ENCODE assay signal across 20 cellular contexts in the genomic region with DNA sequence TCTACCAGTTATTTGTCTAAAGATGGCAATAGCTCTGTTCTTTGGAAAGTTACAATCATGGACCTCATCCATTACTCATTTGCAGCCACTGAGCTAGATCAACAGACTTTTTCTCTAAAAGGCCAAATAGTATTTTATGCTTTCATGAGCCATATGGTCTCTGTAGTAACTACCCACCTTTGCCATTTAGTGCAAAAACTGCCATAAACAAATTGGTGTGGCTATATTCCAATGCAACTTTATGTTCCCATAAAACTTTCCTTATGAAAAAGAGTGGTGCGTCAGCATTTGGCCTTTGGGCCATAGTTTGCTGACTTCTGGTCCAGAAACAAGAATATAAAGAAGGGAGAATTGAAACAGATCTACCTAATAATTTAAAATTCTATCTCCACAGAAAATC. TPM values are rescaled to one million over a fixed set of nuclear protein-coding genes. Genes with fewer than 3 reads are reported as not detected.
DNase-seq lines count a peak whose midpoint lies in the region; ATAC-seq, FAIRE-seq and TF ChIP-seq lines count a peak whose summit lies in the region.
"Had no signal": no experiment of that assay in that cellular context is flagged by ENCODE, and none has a peak within 500 bp of the region (broad histone marks: within the 10 kb centered on the region; RNA-seq: fewer than 3 reads in every experiment).

No MANE protein-coding gene starts in this region.

- POLR2A ChIA-PET in naive thymus-derived CD8-positive, alpha-beta T cell (lab: Charles Lee) = no interaction called here

- no peak overlapping the region for H3K9ac ChIP-seq in muscle layer of colon (ENCODE audit: low read length)

- no peak for ATAC-seq in HG03460 (IDR thresholded peaks at IDR 0.05; ENCODE audit: unreplicated experiment)
- no peak for ATAC-seq in naive thymus-derived CD8-positive, alpha-beta T cell
- ATAC-seq in activated CD8-positive, alpha-beta memory T cell treated with anti-CD3 and anti-CD28 coated beads, Interleukin-2, amount 10 ng/mL, durations not matched to agents 7 days and 5 days = no peak
- ATAC-seq: A549 had no signal

- FAIRE-seq in D721Med (lab: Jason Lieb, UNC) = peak; percentile 29
- FAIRE-seq: A549, GM12892, GM18507, H1 had no signal

- WGBS in transverse colon (ENCODE audit: low coverage in 1 of 2), 2 donors = 33 to 46% methylated on average over 1 of the region's 1 CpG

- peaks cover 0 to 6% (median 0%) of the 10 kb centered on the region in 5 donors for H3K27me3 Mint-ChIP-seq in naive thymus-derived CD8-positive, alpha-beta T cell
- no peaks in the 10 kb centered on the region for H3K27me3 Mint-ChIP-seq in activated CD8-positive, alpha-beta memory T cell treated with anti-CD3 and anti-CD28 coated beads, Interleukin-2, amount 10 ng/mL, durations not matched to agents 7 days and 5 days

- no peak for TF ChIP-seq EP300 in transverse colon (IDR thresholded peaks at IDR 0.05; ENCODE audit: low read depth)

- H3K27ac Mint-ChIP-seq in naive thymus-derived CD8-positive, alpha-beta T cell = no peak overlapping the region
- H3K27ac Mint-ChIP-seq in activated CD8-positive, alpha-beta memory T cell treated with anti-CD3 and anti-CD28 coated beads, Interleukin-2, amount 10 ng/mL, durations not matched to agents 7 days and 5 days = no peak overlapping the region
- H3K27ac Mint-ChIP-seq: CD4-positive, alpha-beta T cell; H9 had no signal

- H3K9me3 ChIP-seq in muscle layer of colon (ENCODE audit: low read length) (no peaks in the 10 kb centered on the region), transverse colon (no peaks in the 10 kb centered on the region)

- in situ Hi-C loops in transverse colon (cut with MboI; ENCODE audit: low pct_ligation_motif_present in 1 of 4, low pct_unique_long_range_greater_than_20kb in 1 of 4, low sequenced_read_pairs in 3 of 4) = no loop called here

- no peak overlapping the region for H3K4me3 Mint-ChIP-seq in naive thymus-derived CD8-positive, alpha-beta T cell
- no peak overlapping the region for H3K4me3 Mint-ChIP-seq in activated CD8-positive, alpha-beta memory T cell treated with anti-CD3 and anti-CD28 coated beads, Interleukin-2, amount 10 ng/mL, durations not matched to agents 7 days and 5 days
- H3K4me3 Mint-ChIP-seq: CD4-positive, alpha-beta T cell; H9 had no signal

- intact Hi-C loops in transverse colon (cut with DNase I; ENCODE audit: low total_unique reads) = no loop called here

- peaks cover 29% of the 10 kb centered on the region for H3K4me1 ChIP-seq in muscle layer of colon (ENCODE audit: insufficient read depth, low read length)
- peaks cover 0 to 32% (median 11%) of the 10 kb centered on the region in 4 donors for H3K4me1 ChIP-seq in transverse colon
- H3K4me1 ChIP-seq: A549, Caco-2 had no signal

- H3K27me3 ChIP-seq in muscle layer of colon (ENCODE audit: control insufficient read depth in 1 of 2, insufficient read depth in 2 of 2, low read length in 2 of 2) (no peaks in the 10 kb centered on the region), transverse colon (no peaks in the 10 kb centered on the region)

- no peak for TF ChIP-seq POLR2A in transverse colon (IDR thresholded peaks at IDR 0.05)

- H3K36me3 ChIP-seq in muscle layer of colon (ENCODE audit: insufficient read depth, low read length) (no peaks in the 10 kb centered on the region), transverse colon (no peaks in the 10 kb centered on the region)

- no peaks in the 10 kb centered on the region for H3K4me1 Mint-ChIP-seq in naive thymus-derived CD8-positive, alpha-beta T cell
- H3K4me1 Mint-ChIP-seq in activated CD8-positive, alpha-beta memory T cell treated with anti-CD3 and anti-CD28 coated beads, Interleukin-2, amount 10 ng/mL, durations not matched to agents 7 days and 5 days = peaks cover 9% of the 10 kb centered on the region
- H3K4me1 Mint-ChIP-seq: H9 had no signal

- CTCF ChIA-PET in activated CD8-positive, alpha-beta memory T cell treated with anti-CD3 and anti-CD28 coated beads, Interleukin-2, amount 10 ng/mL, durations not matched to agents 7 days and 5 days (lab: Charles Lee) = no interaction called here

- H3K27ac ChIP-seq in muscle layer of colon (ENCODE audit: low read depth, low read length) = peak overlapping the region; percentile 49
- H3K27ac ChIP-seq in transverse colon = peak overlapping the region in 3 of 4 donors; percentile 12 to 42 (median 38)
- H3K27ac ChIP-seq: 22Rv1, A549, C4-2B had no signal

- peaks cover 0 to 5% (median 0%) of the 10 kb centered on the region in 3 donors for H3K36me3 Mint-ChIP-seq in naive thymus-derived CD8-positive, alpha-beta T cell
- no peaks in the 10 kb centered on the region for H3K36me3 Mint-ChIP-seq in activated CD8-positive, alpha-beta memory T cell treated with anti-CD3 and anti-CD28 coated beads, Interleukin-2, amount 10 ng/mL, durations not matched to agents 7 days and 5 days

- TF ChIP-seq CTCF in D721Med (IDR thresholded peaks at IDR 0.05; ENCODE audit: insufficient read depth, missing control alignments) = no peak
- no peak for TF ChIP-seq CTCF in fibroblast of villous mesenchyme (IDR thresholded peaks at IDR 0.05; ENCODE audit: insufficient read depth, low read depth, low read length)
- TF ChIP-seq CTCF in transverse colon (IDR thresholded peaks at IDR 0.05) = no peak

- H3K9me3 Mint-ChIP-seq in naive thymus-derived CD8-positive, alpha-beta T cell = peaks cover 0 to 5% (median 0%) of the 10 kb centered on the region in 9 donors
- peaks cover 2% of the 10 kb centered on the region for H3K9me3 Mint-ChIP-seq in activated CD8-positive, alpha-beta memory T cell treated with anti-CD3 and anti-CD28 coated beads, Interleukin-2, amount 10 ng/mL, durations not matched to agents 7 days and 5 days (ENCODE audit: low read depth)
- H3K9me3 Mint-ChIP-seq: CD4-positive, alpha-beta T cell had no signal

- DNase-seq in D721Med (ENCODE audit: insufficient read length, low spot score) (no peak), fibroblast of villous mesenchyme (ENCODE audit: low read depth) (peak; percentile 26), transverse colon (no peak)
- DNase-seq in naive thymus-derived CD8-positive, alpha-beta T cell = no peak
- DNase-seq in activated CD8-positive, alpha-beta memory T cell treated with anti-CD3 and anti-CD28 coated beads, Interleukin-2, amount 10 ng/mL, durations not matched to agents 7 days and 5 days = no peak
- DNase-seq: AML-193; Caco-2; CD4-positive, alpha-beta T cell; DMS153; DMS79; GDM1; H9 had no signal

- H3K4me3 ChIP-seq in fibroblast of villous mesenchyme (ENCODE audit: low read depth, low read length) (no peak overlapping the region), muscle layer of colon (ENCODE audit: low read depth in 1 of 2, low read length in 2 of 2) (no peak overlapping the region), transverse colon (no peak overlapping the region)
- H3K4me3 ChIP-seq: A549 had no signal

RNA-seq across cellular contexts. Expression of a gene that starts 20.1 kb away (rescaled TPM):
- total RNA-seq in fibroblast of villous mesenchyme (38.0 and 60.9 TPM in 2 replicates), transverse colon (10 to 100 TPM; 33.4 to 80.4 (median 59.1) TPM)
- 1 to 10 TPM; 1.5 to 1.6 TPM for total RNA-seq in naive thymus-derived CD8-positive, alpha-beta T cell
- polyA plus RNA-seq in naive thymus-derived CD8-positive, alpha-beta T cell = 1 to 10 TPM in 2 of 3 donors, under 1 TPM in 1; 0.34 to 1.4 (median 1.3) TPM
- total RNA-seq in activated CD8-positive, alpha-beta memory T cell treated with anti-CD3 and anti-CD28 coated beads, Interleukin-2, amount 10 ng/mL, durations not matched to agents 7 days and 5 days = 1 to 10 TPM in 1 of 2 experiments, under 1 TPM in 1; 0.67 to 1.3 TPM

Comparison
In these comparisons a context has a peak if more than half of its experiments do, and no peak if none do; other contexts are left out.
1. RNA of a gene that starts 20.1 kb away (total RNA-seq): 38.0 to 60.9 TPM in fibroblast of villous mesenchyme and 33.4 to 80.4 TPM in transverse colon; 1.5 to 1.6 TPM in naive thymus-derived CD8-positive, alpha-beta T cell and 0.67 to 1.3 TPM in activated CD8-positive, alpha-beta memory T cell treated with anti-CD3 and anti-CD28 coated beads, Interleukin-2, amount 10 ng/mL, durations not matched to agents 7 days and 5 days; every median in the first group is over 10 times any median in the second.